ENCODE assay signal across 8 cellular contexts in genomic region chr7:4973728-4974198, GRCh38. TPM values are rescaled to one million over a fixed set of nuclear protein-coding genes. Genes with fewer than 3 reads are reported as not detected.
DNase-seq lines count a peak whose midpoint lies in the region; ATAC-seq and TF ChIP-seq lines count a peak whose summit lies in the region.

No MANE protein-coding gene starts in this region.

- DNase-seq in NCI-H146 treated with DMSO at 0.1 percent for 48 hours (lab: John Stamatoyannopoulos, UW; ENCODE audit: unreplicated experiment), result peak; percentile 82
- peak; percentile 80 for DNase-seq in T-helper 22 cell (ENCODE audit: low read depth)
- peak; percentile 80 for DNase-seq in astrocyte of the cerebellum (ENCODE audit: low read depth)
- peak; percentile 95 for DNase-seq in hepatocyte (ENCODE audit: low spot score)
- DNase-seq in renal cortical epithelial cell (ENCODE audit: low read depth), result peak; percentile 68
- DNase-seq in OCI-M2 (lab: John Stamatoyannopoulos, UW; ENCODE audit: unreplicated experiment), result no peak

- peak overlapping the region; percentile 86 for H3K27ac ChIP-seq in hepatocyte

- H3K4me2 ChIP-seq in hepatocyte, result peak overlapping the region; percentile 94

- peaks cover 29% of the 10 kb centered on the region for H4K20me1 ChIP-seq in hepatocyte (ENCODE audit: insufficient read depth, poor library complexity, severe bottlenecking)

- no peaks in the 10 kb centered on the region for H3K9me3 ChIP-seq in hepatocyte (ENCODE audit: low read depth)

- H3K27me3 ChIP-seq in hepatocyte, result no peaks in the 10 kb centered on the region

- 5% methylated on average over 36 of the region's 41 CpGs for WGBS in hepatocyte (ENCODE audit: low lambda C conversion rate, missing lambda C conversion rate)

- peaks cover 42% of the 10 kb centered on the region for H3K79me2 ChIP-seq in hepatocyte

- H3K36me3 ChIP-seq in hepatocyte (replicated peaks; ENCODE audit: insufficient read depth, low read depth), result no peaks in the 10 kb centered on the region

- H2AFZ ChIP-seq in hepatocyte, result peak overlapping the region; percentile 45

- ATAC-seq in GM18502 (IDR thresholded peaks at IDR 0.05; ENCODE audit: poor library complexity, unreplicated experiment) (peak; percentile 96), HG02885 (IDR thresholded peaks at IDR 0.05; ENCODE audit: poor library complexity, unreplicated experiment) (peak; percentile 94)

- H3K4me1 ChIP-seq in hepatocyte (ENCODE audit: insufficient read depth), result peaks cover 6% of the 10 kb centered on the region

- TF ChIP-seq CTCF in astrocyte of the cerebellum (IDR thresholded peaks at IDR 0.05; ENCODE audit: low read depth, low read length, missing control alignments) (peak; percentile 86), hepatocyte (IDR thresholded peaks at IDR 0.05; ENCODE audit: poor library complexity) (peak; percentile 87)

- H3K4me3 ChIP-seq in astrocyte of the cerebellum (ENCODE audit: low read depth, low read length) (peak overlapping the region; percentile 56), hepatocyte (peak overlapping the region; percentile 88)

- in situ Hi-C loops in astrocyte of the cerebellum (cut with HindIII; ENCODE audit: low sequenced_read_pairs), result no loop called here

- no peaks in the 10 kb centered on the region for H3K9me2 ChIP-seq in hepatocyte (replicated peaks; ENCODE audit: insufficient read depth)

RNA-seq across cellular contexts. Expression of gene MMD2, which starts 14.8 kb away (rescaled TPM):
- total RNA-seq in hepatocyte (not detected in 2 replicates), renal cortical epithelial cell (not detected in 2 replicates)
- not detected in 2 replicates for polyA plus RNA-seq in hepatocyte
